27 cellular contexts compared by ENCODE assay signal in genomic region chr10:44177610-44178009, GRCh38.
"Had no signal": no experiment of that assay in that cellular context is flagged by ENCODE, and none has a peak within 500 bp of the region (broad histone marks: within the 10 kb centered on the region; RNA-seq: fewer than 3 reads in every experiment).

No MANE protein-coding gene starts in this region.

- H3K27me3 ChIP-seq: foreskin keratinocyte, gastroesophageal sphincter, heart left ventricle, hepatocyte, neutrophil, pancreas, sigmoid colon, spleen, tibial nerve, upper lobe of left lung had no signal

- H3K9me3 ChIP-seq: gastroesophageal sphincter, heart left ventricle, lower lobe of right lung, neutrophil, pancreas, sigmoid colon, spleen, thoracic aorta, tibial nerve, upper lobe of left lung had no signal

- H3K9me3 Mint-ChIP-seq: natural killer cell; neural crest cell; stimulated activated memory B cell treated with anti-CD40 and anti-IgM and Interleukin-4, amounts not matched to agents 10 μg/mL and 1 μg/mL and 100 μg/mL, for 72 hours had no signal

- H3K79me2 ChIP-seq: hepatocyte had no signal

- H3K4me2 ChIP-seq: hepatocyte had no signal

- ATAC-seq: foreskin keratinocyte; gastroesophageal sphincter; heart left ventricle; left colon; left ventricle myocardium superior; lower lobe of right lung; natural killer cell; pancreas; stimulated activated memory B cell treated with anti-CD40 and anti-IgM and Interleukin-4, amounts not matched to agents 10 μg/mL and 1 μg/mL and 100 μg/mL, for 72 hours; stimulated activated naive CD8-positive, alpha-beta T cell treated with anti-CD3 and anti-CD28 coated beads, Interleukin-15, Interleukin-2, amounts not matched to agents 100 U/mL and 50 U/mL, for 24 hours had no signal

- H3K4me3 Mint-ChIP-seq: natural killer cell; neural crest cell; stimulated activated memory B cell treated with anti-CD40 and anti-IgM and Interleukin-4, amounts not matched to agents 10 μg/mL and 1 μg/mL and 100 μg/mL, for 72 hours had no signal

- H3K4me3 ChIP-seq: dorsolateral prefrontal cortex, gastroesophageal sphincter, heart left ventricle, hepatocyte, lower lobe of right lung, pancreas, sigmoid colon, skin epidermis, spleen, thoracic aorta, tibial nerve, upper lobe of left lung had no signal

- FAIRE-seq: islet of Langerhans, pancreas, urothelium cell line had no signal

- H3K27ac ChIP-seq: dorsolateral prefrontal cortex, foreskin keratinocyte, gastroesophageal sphincter, heart left ventricle, hepatocyte, lower lobe of right lung, neutrophil, pancreas, sigmoid colon, skin epidermis, spleen, thoracic aorta, tibial nerve, upper lobe of left lung had no signal

- H3K4me1 ChIP-seq: foreskin keratinocyte, lower lobe of right lung, spleen had no signal

- H3K36me3 Mint-ChIP-seq: natural killer cell; stimulated activated memory B cell treated with anti-CD40 and anti-IgM and Interleukin-4, amounts not matched to agents 10 μg/mL and 1 μg/mL and 100 μg/mL, for 72 hours had no signal

- H3K4me1 Mint-ChIP-seq: natural killer cell; stimulated activated memory B cell treated with anti-CD40 and anti-IgM and Interleukin-4, amounts not matched to agents 10 μg/mL and 1 μg/mL and 100 μg/mL, for 72 hours had no signal

- H3K36me3 ChIP-seq: gastroesophageal sphincter, heart left ventricle, lower lobe of right lung, neutrophil, pancreas, sigmoid colon, spleen, thoracic aorta, tibial nerve, upper lobe of left lung had no signal

- H3K27ac Mint-ChIP-seq: natural killer cell; stimulated activated memory B cell treated with anti-CD40 and anti-IgM and Interleukin-4, amounts not matched to agents 10 μg/mL and 1 μg/mL and 100 μg/mL, for 72 hours had no signal

- DNase-seq: cerebellar nuclear complex; cortex of kidney; dorsolateral prefrontal cortex; effector CD4-positive, alpha-beta T cell; foreskin keratinocyte; heart left ventricle; left colon; left ventricle myocardium superior; lower lobe of right lung; natural killer cell; pancreas; sigmoid colon; spleen; stimulated activated CD4-positive, alpha-beta T cell treated with anti-CD3 and anti-CD28 coated beads, Interleukin-4, amount 100 ng/mL, for 4 hours; stimulated activated naive CD8-positive, alpha-beta T cell treated with anti-CD3 and anti-CD28 coated beads, Interleukin-15, Interleukin-2, amounts not matched to agents 100 U/mL and 50 U/mL, for 24 hours; substantia nigra; upper lobe of left lung had no signal

- H2AFZ ChIP-seq: hepatocyte had no signal

- H3K27me3 Mint-ChIP-seq: stimulated activated memory B cell treated with anti-CD40 and anti-IgM and Interleukin-4, amounts not matched to agents 10 μg/mL and 1 μg/mL and 100 μg/mL, for 72 hours had no signal
